Comparison of ENCODE assay signal across 8 cellular contexts in the genomic region with DNA sequence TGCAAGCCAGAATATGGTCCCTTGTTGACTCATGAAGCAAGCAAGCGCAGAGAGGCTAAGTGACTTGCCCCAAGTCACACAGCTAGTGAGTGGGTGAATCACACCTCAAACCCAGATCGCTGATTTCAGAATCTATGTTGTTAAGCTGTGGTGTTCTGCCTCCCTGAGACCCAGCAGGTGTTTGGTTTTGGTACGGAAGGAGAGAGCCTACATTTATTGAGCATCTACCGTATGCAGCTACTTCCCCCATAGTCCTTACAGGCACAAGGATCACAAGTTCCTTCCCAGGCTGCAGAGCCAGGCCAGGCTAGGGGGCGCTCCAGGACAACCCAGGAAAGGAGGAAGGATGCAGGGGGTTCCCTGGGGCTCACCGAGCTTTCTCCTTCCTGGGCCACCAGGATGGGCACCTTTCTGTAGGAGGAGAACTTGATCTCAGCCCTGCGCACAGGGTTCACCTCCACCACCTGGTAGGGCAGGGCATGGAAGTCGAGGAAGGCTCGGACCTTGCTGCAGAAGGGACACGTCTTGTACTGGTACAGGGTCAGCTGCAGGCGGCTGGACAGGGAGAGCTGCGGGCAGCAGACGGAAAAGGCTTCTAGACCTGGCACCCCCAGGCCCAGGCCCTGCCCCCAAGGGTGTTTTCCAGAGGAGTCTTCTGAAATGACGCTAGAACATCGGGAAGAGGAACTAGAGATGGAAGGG. TPM values are rescaled to one million over a fixed set of nuclear protein-coding genes. Genes with fewer than 3 reads are reported as not detected.
DNase-seq lines count a peak whose midpoint lies in the region; ATAC-seq and TF ChIP-seq lines count a peak whose summit lies in the region.

No MANE protein-coding gene starts in this region.

- peak overlapping the region in 9 of 10 experiments; percentile 78 to 99 (median 93); a peak in 13 of 20 replicates for H3K4me3 ChIP-seq in BLaER1 treated with 17β-estradiol and CSF1 and Interleukin-3, amounts not matched to agents 10 nM and 100 nM
- H3K4me3 ChIP-seq in HAP-1 (no peak overlapping the region), RWPE2 (ENCODE audit: severe bottlenecking) (no peak overlapping the region), mammary epithelial cell (replicated peaks in 1 of 3; ENCODE audit: insufficient read depth in 1 of 3, low read depth in 2 of 3, low read length in 3 of 3) (no peak overlapping the region), left lung (no peak overlapping the region)

- peaks cover 45% of the 10 kb centered on the region for H3K36me3 Mint-ChIP-seq in stimulated activated effector memory CD8-positive, alpha-beta T cell treated with anti-CD3 and anti-CD28 coated beads, Interleukin-12 subunit alpha, Interleukin-12 subunit beta, amount 100 ng/mL, for 72 hours

- H3K79me2 ChIP-seq in mammary epithelial cell (ENCODE audit: insufficient read depth, low read length) = peaks cover 36% of the 10 kb centered on the region

- ATAC-seq in RWPE2 (ENCODE audit: low read depth) = no peak
- no peak for ATAC-seq in left lung
- ATAC-seq in stimulated activated effector memory CD8-positive, alpha-beta T cell treated with anti-CD3 and anti-CD28 coated beads, Interleukin-12 subunit alpha, Interleukin-12 subunit beta, amount 100 ng/mL, for 72 hours = no peak
- ATAC-seq in esophagus mucosa = no peak
- no peak for ATAC-seq in HG03095 (IDR thresholded peaks at IDR 0.05; ENCODE audit: unreplicated experiment)

- H3K4me2 ChIP-seq in BLaER1 treated with 17β-estradiol and CSF1 and Interleukin-3, amounts not matched to agents 10 nM and 100 nM = peak overlapping the region; percentile 85 to 100 (median 91)
- no peak overlapping the region for H3K4me2 ChIP-seq in mammary epithelial cell (ENCODE audit: insufficient read depth, low read depth, low read length)

- H3K4me3 Mint-ChIP-seq in stimulated activated effector memory CD8-positive, alpha-beta T cell treated with anti-CD3 and anti-CD28 coated beads, Interleukin-12 subunit alpha, Interleukin-12 subunit beta, amount 100 ng/mL, for 72 hours = peak overlapping the region; percentile 98

- peaks cover 43% of the 10 kb centered on the region for H3K4me1 Mint-ChIP-seq in stimulated activated effector memory CD8-positive, alpha-beta T cell treated with anti-CD3 and anti-CD28 coated beads, Interleukin-12 subunit alpha, Interleukin-12 subunit beta, amount 100 ng/mL, for 72 hours

- 81% methylated on average over 14 of the region's 15 CpGs for WGBS in mammary epithelial cell (ENCODE audit: low coverage, missing lambda C conversion rate)

- CTCF ChIA-PET in mammary epithelial cell (lab: Charles Lee; ENCODE audit: low non-redundant PET) = interaction anchor here (1.0 kb wide), 1 partner anchor 68 kb away, joined by 7 read pairs; no protein-coding TSS in a partner anchor

- H3K27me3 ChIP-seq in BLaER1 treated with 17β-estradiol and CSF1 and Interleukin-3, amounts not matched to agents 10 nM and 100 nM = no peaks in the 10 kb centered on the region
- H3K27me3 ChIP-seq in HAP-1 (ENCODE audit: low read depth) (no peaks in the 10 kb centered on the region), RWPE2 (ENCODE audit: insufficient read depth, poor library complexity, severe bottlenecking) (no peaks in the 10 kb centered on the region), mammary epithelial cell (ENCODE audit: insufficient read depth, low read length) (no peaks in the 10 kb centered on the region), left lung (no peaks in the 10 kb centered on the region)

- intact Hi-C loops in mammary epithelial cell (cut with micrococcal nuclease) (loop anchor here (5.0 to 10.0 kb wide), 2 partner anchors 130 to 287 kb away; no protein-coding TSS in a partner anchor), left lung (cut with DNase I) (no loop called here)

- H3K9ac ChIP-seq in BLaER1 treated with 17β-estradiol and CSF1 and Interleukin-3, amounts not matched to agents 10 nM and 100 nM = peak overlapping the region in 9 of 11 experiments; percentile 90 to 96 (median 95); a peak in 14 of 22 replicates
- no peak overlapping the region for H3K9ac ChIP-seq in mammary epithelial cell (ENCODE audit: insufficient read depth, low read length)

- DNase-seq in HAP-1 (ENCODE audit: low spot score in 2 of 2) (peak; percentile 22 to 87), RWPE2 (ENCODE audit: low spot score) (peak; percentile 51), mammary epithelial cell (peak; percentile 32), left lung (peak; percentile 72 to 89)
- peak in 1 of 2 donors; percentile 70 for DNase-seq in stimulated activated effector memory CD8-positive, alpha-beta T cell treated with anti-CD3 and anti-CD28 coated beads, Interleukin-12 subunit alpha, Interleukin-12 subunit beta, amount 100 ng/mL, for 72 hours (ENCODE audit: low spot score in 2 of 2)

- BruUV-seq in mammary epithelial cell (replicated peaks; lab: Mats Ljungman, UMichigan) = no TSS peak

- TF ChIP-seq CTCF in RWPE2 (IDR thresholded peaks at IDR 0.05; ENCODE audit: poor library complexity, severe bottlenecking) = peak; percentile 61
- TF ChIP-seq CTCF in mammary epithelial cell (conservative IDR thresholded peaks at IDR 0.05 in 1 of 2, IDR thresholded peaks at IDR 0.05 in 1 of 2; ENCODE audit: extremely low read depth in 1 of 2, insufficient read depth in 1 of 2, low read depth in 1 of 2, low read length in 2 of 2) = peak; percentile 58 to 59
- peak; percentile 34 to 44 for TF ChIP-seq CTCF in left lung (IDR thresholded peaks at IDR 0.05)

- peak overlapping the region in 7 of 11 experiments; percentile 22 to 98 (median 95); a peak in 8 of 22 replicates for H3K27ac ChIP-seq in BLaER1 treated with 17β-estradiol and CSF1 and Interleukin-3, amounts not matched to agents 10 nM and 100 nM
- no peak overlapping the region for H3K27ac ChIP-seq in RWPE2 (ENCODE audit: poor library complexity, severe bottlenecking)
- no peak overlapping the region for H3K27ac ChIP-seq in mammary epithelial cell (ENCODE audit: insufficient read depth, low read depth, low read length)
- H3K27ac ChIP-seq in left lung = no peak overlapping the region

- H3K9me3 ChIP-seq in BLaER1 treated with 17β-estradiol and CSF1 and Interleukin-3, amounts not matched to agents 10 nM and 100 nM (replicated peaks in 1 of 11) = peaks cover 0 to 9% (median 0%) of the 10 kb centered on the region in 11 experiments; a peak in 3 of 22 replicates
- H3K9me3 ChIP-seq in HAP-1 (no peaks in the 10 kb centered on the region), RWPE2 (ENCODE audit: severe bottlenecking) (no peaks in the 10 kb centered on the region), mammary epithelial cell (replicated peaks; ENCODE audit: insufficient read depth, low read length) (no peaks in the 10 kb centered on the region), left lung (no peaks in the 10 kb centered on the region)

- no peak overlapping the region for H2AFZ ChIP-seq in mammary epithelial cell (ENCODE audit: low read depth, low read length)

- in situ Hi-C loops in HAP-1 (cut with MboI; ENCODE audit: low sequenced_read_pairs) = no loop called here
- in situ Hi-C loops in mammary epithelial cell (cut with MboI; ENCODE audit: low sequenced_read_pairs in 2 of 2) = no loop called here

- dilution Hi-C loops in mammary epithelial cell (cut with HindIII; ENCODE audit: low sequenced_read_pairs) = no loop called here

- peak overlapping the region; percentile 17 for H3K27ac Mint-ChIP-seq in stimulated activated effector memory CD8-positive, alpha-beta T cell treated with anti-CD3 and anti-CD28 coated beads, Interleukin-12 subunit alpha, Interleukin-12 subunit beta, amount 100 ng/mL, for 72 hours

- H4K20me1 ChIP-seq in BLaER1 treated with 17β-estradiol and CSF1 and Interleukin-3, amounts not matched to agents 10 nM and 100 nM = peaks cover 24 to 67% (median 60%) of the 10 kb centered on the region in 11 experiments; a peak in 21 of 22 replicates
- H4K20me1 ChIP-seq in mammary epithelial cell (ENCODE audit: insufficient read depth, low read length) = no peaks in the 10 kb centered on the region

- peaks cover 40 to 68% (median 56%) of the 10 kb centered on the region in 10 experiments for H3K4me1 ChIP-seq in BLaER1 treated with 17β-estradiol and CSF1 and Interleukin-3, amounts not matched to agents 10 nM and 100 nM
- H3K4me1 ChIP-seq in HAP-1 = peaks cover 6% of the 10 kb centered on the region
- peaks cover 6% of the 10 kb centered on the region for H3K4me1 ChIP-seq in RWPE2 (ENCODE audit: insufficient read depth, poor library complexity, severe bottlenecking)
- H3K4me1 ChIP-seq in mammary epithelial cell (ENCODE audit: insufficient read depth, low read length) = peaks cover 15% of the 10 kb centered on the region
- H3K4me1 ChIP-seq in left lung = peaks cover 6 to 35% of the 10 kb centered on the region in 2 donors

- no peaks in the 10 kb centered on the region for H3K9me3 Mint-ChIP-seq in stimulated activated effector memory CD8-positive, alpha-beta T cell treated with anti-CD3 and anti-CD28 coated beads, Interleukin-12 subunit alpha, Interleukin-12 subunit beta, amount 100 ng/mL, for 72 hours

- peaks cover 45 to 49% (median 47%) of the 10 kb centered on the region in 11 experiments for H3K36me3 ChIP-seq in BLaER1 treated with 17β-estradiol and CSF1 and Interleukin-3, amounts not matched to agents 10 nM and 100 nM
- H3K36me3 ChIP-seq in HAP-1 (replicated peaks) (peaks cover 41% of the 10 kb centered on the region), RWPE2 (ENCODE audit: low read depth) (peaks cover 15% of the 10 kb centered on the region), mammary epithelial cell (ENCODE audit: insufficient read depth, low read length) (peaks cover 8% of the 10 kb centered on the region), left lung (peaks cover 0 to 48% of the 10 kb centered on the region in 2 donors)

RNA-seq across cellular contexts. Expression of a gene that starts 2.5 kb away (rescaled TPM):
- total RNA-seq in mammary epithelial cell (10 to 100 TPM; 39.7 to 70.1 TPM), left lung (10 to 100 TPM; 34.8 to 56.9 TPM), esophagus mucosa (52.0 TPM)
- 78.2 TPM for polyA plus RNA-seq in mammary epithelial cell
- polyA minus RNA-seq in mammary epithelial cell = 30.4 TPM

RNA-seq across cellular contexts. Expression of a gene that starts 24.2 kb away (rescaled TPM):
- total RNA-seq in mammary epithelial cell (10 to 100 TPM in 1 of 2 donors, 1 to 10 TPM in 1; 6.5 to 20.0 TPM), left lung (100 to 1,000 TPM in 1 of 2 donors, 10 to 100 TPM in 1; 37.7 to 155 TPM), esophagus mucosa (525 TPM)
- polyA plus RNA-seq in mammary epithelial cell = 2.1 TPM
- polyA minus RNA-seq in mammary epithelial cell = 9.1 TPM

RNA-seq across cellular contexts. Expression of a gene that starts 35.0 kb away (rescaled TPM):
- 10 to 100 TPM; 56.9 to 63.3 TPM for total RNA-seq in mammary epithelial cell
- 58.9 TPM for polyA plus RNA-seq in mammary epithelial cell
- polyA minus RNA-seq in mammary epithelial cell = 11.0 TPM
- total RNA-seq in left lung = 10 to 100 TPM; 38.4 to 66.0 TPM
- total RNA-seq in esophagus mucosa = 56.1 TPM

RNA-seq across cellular contexts. Expression of a gene that starts 57.0 kb away (rescaled TPM):
- 10 to 100 TPM; 10.8 to 12.8 TPM for total RNA-seq in mammary epithelial cell
- polyA plus RNA-seq in mammary epithelial cell = 5.0 TPM
- polyA minus RNA-seq in mammary epithelial cell = 13.0 TPM
- 10 to 100 TPM; 19.5 to 21.0 TPM for total RNA-seq in left lung
- 15.2 TPM for total RNA-seq in esophagus mucosa

RNA-seq across cellular contexts. Expression of a gene that starts 57.9 kb away (rescaled TPM):
- 1 to 10 TPM; 6.8 to 9.3 TPM for total RNA-seq in mammary epithelial cell
- 7.6 TPM for polyA plus RNA-seq in mammary epithelial cell
- polyA minus RNA-seq in mammary epithelial cell = 5.1 TPM
- total RNA-seq in left lung = 1 to 10 TPM; 7.7 to 8.0 TPM
- 7.1 TPM for total RNA-seq in esophagus mucosa

Comparison
In these comparisons a context has a peak if more than half of its experiments do, and no peak if none do; other contexts are left out.
1. H3K27ac ChIP-seq: peak in BLaER1 treated with 17β-estradiol and CSF1 and Interleukin-3, amounts not matched to agents 10 nM and 100 nM (7 of 11); none in RWPE2 (single experiment), mammary epithelial cell (single experiment) and left lung (0 of 2).
2. H3K4me3 ChIP-seq: peak in BLaER1 treated with 17β-estradiol and CSF1 and Interleukin-3, amounts not matched to agents 10 nM and 100 nM (9 of 10); none in HAP-1 (single experiment), RWPE2 (single experiment), mammary epithelial cell (0 of 3) and left lung (0 of 2).
3. Peak in every context shown above with its lines, with median percentiles within 50 percentile points of each other: CTCF ChIP-seq.